In genomic region chr12:91381309-91381804, GRCh38 we compare ENCODE assay signal across 8 cellular contexts.
DNase-seq lines count a peak whose midpoint lies in the region; TF ChIP-seq lines count a peak whose summit lies in the region.

No MANE protein-coding gene starts in this region.

- peak; percentile 24 for DNase-seq in DMS53 treated with DMSO at 0.1 percent for 48 hours (lab: John Stamatoyannopoulos, UW; ENCODE audit: unreplicated experiment)
- DNase-seq in GM20000 (ENCODE audit: low spot score), result peak; percentile 35
- peak; percentile 40 for DNase-seq in HS-27A (ENCODE audit: low read depth)
- DNase-seq in fibroblast of lung (ENCODE audit: low read depth in 2 of 2), result peak; percentile 90 to 91
- DNase-seq in vagina (ENCODE audit: extremely low spot score in 2 of 2), result no peak
- DNase-seq in HUDEP-2 (lab: John Stamatoyannopoulos, UW; ENCODE audit: unreplicated experiment in 76 of 76), result no peak

- peak overlapping the region; percentile 69 for H2AFZ ChIP-seq in fibroblast of lung (ENCODE audit: low read length)

- H3K36me3 ChIP-seq in fibroblast of lung (ENCODE audit: control insufficient read depth, insufficient read depth, low read length) (no peaks in the 10 kb centered on the region), muscle layer of colon (ENCODE audit: insufficient read depth, low read length) (no peaks in the 10 kb centered on the region), vagina (no peaks in the 10 kb centered on the region)

- H4K20me1 ChIP-seq in fibroblast of lung (ENCODE audit: control insufficient read depth, extremely low read depth, insufficient read depth, low read length), result no peaks in the 10 kb centered on the region

- H3K27ac ChIP-seq in VCaP (peak overlapping the region; percentile 55; the same call in 1 of the 2 replicates), fibroblast of lung (ENCODE audit: insufficient read depth, low read length) (peak overlapping the region; percentile 22), muscle layer of colon (ENCODE audit: low read depth, low read length) (peak overlapping the region; percentile 61), vagina (peak overlapping the region; percentile 86)

- no peak for TF ChIP-seq POLR2A in vagina (IDR thresholded peaks at IDR 0.05)

- no peaks in the 10 kb centered on the region for H3K9me3 ChIP-seq in fibroblast of lung (ENCODE audit: control insufficient read depth, insufficient read depth, low read depth, low read length)
- H3K9me3 ChIP-seq in muscle layer of colon (ENCODE audit: low read length), result no peaks in the 10 kb centered on the region
- no peaks in the 10 kb centered on the region for H3K9me3 ChIP-seq in vagina

- TF ChIP-seq CTCF in GM20000 (IDR thresholded peaks at IDR 0.05; ENCODE audit: extremely low read depth, missing control alignments) (no peak), VCaP (conservative IDR thresholded peaks at IDR 0.05) (no peak), fibroblast of lung (conservative IDR thresholded peaks at IDR 0.05 in 1 of 2, IDR thresholded peaks at IDR 0.05 in 1 of 2; ENCODE audit: low read depth in 1 of 2, low read length in 2 of 2) (no peak), vagina (IDR thresholded peaks at IDR 0.05) (no peak)

- intact Hi-C loops in vagina (cut with DNase I), result no loop called here

- H3K27me3 ChIP-seq in fibroblast of lung (ENCODE audit: control insufficient read depth, insufficient read depth, low read length), result no peaks in the 10 kb centered on the region
- H3K27me3 ChIP-seq in muscle layer of colon (ENCODE audit: control insufficient read depth in 1 of 2, insufficient read depth in 2 of 2, low read length in 2 of 2), result no peaks in the 10 kb centered on the region
- no peaks in the 10 kb centered on the region for H3K27me3 ChIP-seq in vagina

- H3K4me3 ChIP-seq in fibroblast of lung (replicated peaks in 1 of 4; ENCODE audit: control extremely low read depth in 1 of 4, insufficient read depth in 1 of 4, low read depth in 3 of 4, low read length in 4 of 4) (peak overlapping the region; percentile 44 to 84 (median 56)), muscle layer of colon (ENCODE audit: low read depth in 1 of 2, low read length in 2 of 2) (peak overlapping the region; percentile 17 to 58), vagina (peak overlapping the region; percentile 40 to 45)

- peak overlapping the region; percentile 74 for H3K4me2 ChIP-seq in fibroblast of lung (ENCODE audit: extremely low read depth, insufficient read depth, low read length)

- H3K9ac ChIP-seq in fibroblast of lung (ENCODE audit: insufficient read depth, low read length) (peak overlapping the region; percentile 29), muscle layer of colon (ENCODE audit: low read length) (peak overlapping the region; percentile 47)

- H3K4me1 ChIP-seq in fibroblast of lung (ENCODE audit: control insufficient read depth, extremely low read depth, insufficient read depth, low read length) (peaks cover 7% of the 10 kb centered on the region), muscle layer of colon (ENCODE audit: insufficient read depth, low read length) (no peaks in the 10 kb centered on the region), vagina (peaks cover 17% of the 10 kb centered on the region)

- no peaks in the 10 kb centered on the region for H3K79me2 ChIP-seq in fibroblast of lung (ENCODE audit: control insufficient read depth, insufficient read depth, low read length)

Comparison
In these comparisons a context has a peak if more than half of its experiments do, and no peak if none do; other contexts are left out.
1. DNase-seq: peak in DMS53 treated with DMSO at 0.1 percent for 48 hours (single experiment), GM20000 (single experiment), HS-27A (single experiment) and fibroblast of lung (2 of 2); none in vagina (0 of 2) and HUDEP-2 (0 of 76).
2. H3K27ac ChIP-seq: peak in every context shown above with its lines; median percentile 86 in vagina; 61 in muscle layer of colon; 55 in VCaP; 22 in fibroblast of lung.
3. Peak in every context shown above with its lines, with median percentiles within 50 percentile points of each other: H3K4me3 ChIP-seq.